In genomic region chr7:151442776-151443496, GRCh38 we compare ENCODE assay signal across 18 cellular contexts. TPM values are rescaled to one million over a fixed set of nuclear protein-coding genes. Genes with fewer than 3 reads are reported as not detected.
"Had no signal": no experiment of that assay in that cellular context is flagged by ENCODE, and none has a peak within 500 bp of the region (broad histone marks: within the 10 kb centered on the region; RNA-seq: fewer than 3 reads in every experiment).

No MANE protein-coding gene starts in this region.

- H3K27me3 Mint-ChIP-seq: activated naive CD8-positive, alpha-beta T cell; type B pancreatic cell had no signal

- H3K36me3 ChIP-seq: brain microvascular endothelial cell, neural progenitor cell had no signal

- ATAC-seq: esophagus mucosa; stimulated activated effector memory CD8-positive, alpha-beta T cell treated with anti-CD3 and anti-CD28 coated beads, Interleukin-12 subunit alpha, Interleukin-12 subunit beta, amount 100 ng/mL, for 72 hours had no signal

- H3K4me3 Mint-ChIP-seq: activated B cell treated with CpG ODN at 0.5 μM for 24 hours; activated CD4-positive, alpha-beta T cell treated with anti-CD3 and anti-CD28 coated beads, Interleukin-2, amount 10 ng/mL, durations not matched to agents 24 days and 14 days; activated naive CD8-positive, alpha-beta T cell; memory B cell; neural progenitor cell; stimulated activated effector memory CD8-positive, alpha-beta T cell treated with anti-CD3 and anti-CD28 coated beads, Interleukin-12 subunit alpha, Interleukin-12 subunit beta, amount 100 ng/mL, for 72 hours; T-helper 1 cell treated with Interleukin-12 subunit alpha and Interleukin-12 subunit beta and Interleukin-4 antibody, amounts not matched to agents 30 μg/mL and 1 μg/mL, for 36 hours; type B pancreatic cell had no signal

- H3K27me3 ChIP-seq: brain microvascular endothelial cell had no signal

- H3K9me3 Mint-ChIP-seq: activated B cell treated with CpG ODN at 0.5 μM for 24 hours; activated CD4-positive, alpha-beta T cell treated with anti-CD3 and anti-CD28 coated beads, Interleukin-2, amount 10 ng/mL, durations not matched to agents 24 days and 14 days; memory B cell; neural progenitor cell; stimulated activated effector memory CD8-positive, alpha-beta T cell treated with anti-CD3 and anti-CD28 coated beads, Interleukin-12 subunit alpha, Interleukin-12 subunit beta, amount 100 ng/mL, for 72 hours; T-helper 1 cell treated with Interleukin-12 subunit alpha and Interleukin-12 subunit beta and Interleukin-4 antibody, amounts not matched to agents 30 μg/mL and 1 μg/mL, for 36 hours; type B pancreatic cell had no signal

- H3K27ac ChIP-seq: brain microvascular endothelial cell, neural progenitor cell had no signal

- DNase-seq: activated B cell treated with CpG ODN at 0.5 μM for 24 hours; activated CD4-positive, alpha-beta T cell treated with anti-CD3 and anti-CD28 coated beads, Interleukin-2, amount 10 ng/mL, durations not matched to agents 24 days and 14 days; activated gamma-delta T cell; activated T-cell treated with anti-CD3 and anti-CD28 coated beads, Interleukin-2, amount 50 U/mL, for 1 hour; brain microvascular endothelial cell; cerebellar nuclear complex; foreskin melanocyte; head of caudate nucleus; substantia nigra had no signal

- H3K4me3 ChIP-seq: neural progenitor cell, smooth muscle cell had no signal

- H3K36me3 Mint-ChIP-seq: activated naive CD8-positive, alpha-beta T cell; memory B cell; neural progenitor cell; stimulated activated effector memory CD8-positive, alpha-beta T cell treated with anti-CD3 and anti-CD28 coated beads, Interleukin-12 subunit alpha, Interleukin-12 subunit beta, amount 100 ng/mL, for 72 hours; type B pancreatic cell had no signal

- H3K4me1 Mint-ChIP-seq: memory B cell had no signal

- H3K27ac Mint-ChIP-seq: activated B cell treated with CpG ODN at 0.5 μM for 24 hours; activated CD4-positive, alpha-beta T cell treated with anti-CD3 and anti-CD28 coated beads, Interleukin-2, amount 10 ng/mL, durations not matched to agents 24 days and 14 days; activated naive CD8-positive, alpha-beta T cell; memory B cell; neural progenitor cell; stimulated activated effector memory CD8-positive, alpha-beta T cell treated with anti-CD3 and anti-CD28 coated beads, Interleukin-12 subunit alpha, Interleukin-12 subunit beta, amount 100 ng/mL, for 72 hours; T-helper 1 cell treated with Interleukin-12 subunit alpha and Interleukin-12 subunit beta and Interleukin-4 antibody, amounts not matched to agents 30 μg/mL and 1 μg/mL, for 36 hours had no signal

RNA-seq across cellular contexts. Expression of gene CRYGN, which starts 3.0 kb away (rescaled TPM):
- total RNA-seq: activated B cell treated with CpG ODN at 0.5 μM for 24 hours; activated CD4-positive, alpha-beta T cell treated with anti-CD3 and anti-CD28 coated beads, Interleukin-2, amount 10 ng/mL, durations not matched to agents 24 days and 14 days; activated CD8-positive, alpha-beta memory T cell treated with anti-CD3 and anti-CD28 coated beads for 36 hours; esophagus mucosa; smooth muscle cell had no signal

RNA-seq across cellular contexts. Expression of gene WDR86, which starts 33.1 kb away (rescaled TPM):
- total RNA-seq: activated CD4-positive, alpha-beta T cell treated with anti-CD3 and anti-CD28 coated beads, Interleukin-2, amount 10 ng/mL, durations not matched to agents 24 days and 14 days; activated CD8-positive, alpha-beta memory T cell treated with anti-CD3 and anti-CD28 coated beads for 36 hours had no signal
